8 cellular contexts compared by ENCODE assay signal in the genomic region with DNA sequence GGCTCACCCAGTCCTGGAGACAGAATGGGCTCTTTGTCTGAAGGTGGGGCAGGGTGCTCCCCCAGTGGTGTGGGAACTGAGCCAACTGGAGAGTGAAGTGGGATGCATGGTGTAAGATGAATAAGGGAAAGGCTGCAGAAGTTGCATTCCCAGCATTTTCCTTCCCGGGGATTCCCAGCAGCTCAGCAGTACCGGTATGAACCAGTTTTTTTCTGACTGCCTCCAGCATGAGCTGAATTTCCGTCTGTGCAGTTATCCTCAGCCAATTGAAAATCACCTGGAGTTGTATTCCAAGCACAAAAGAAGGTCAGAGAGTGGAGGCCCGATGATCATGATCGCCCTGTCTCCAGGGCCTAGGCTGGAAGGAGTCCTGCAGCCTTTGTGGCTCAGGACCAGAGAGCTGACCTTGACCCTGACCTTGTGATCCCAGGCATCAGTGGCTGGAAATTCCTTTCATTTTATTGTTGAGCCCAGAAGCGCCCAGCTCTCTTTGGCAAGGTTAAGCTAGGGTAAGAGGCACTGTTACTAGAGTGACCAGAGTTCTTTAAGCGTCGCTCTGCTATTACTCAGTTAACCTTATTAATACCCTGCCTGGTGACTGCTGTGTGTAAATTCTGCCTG. TPM values are rescaled to one million over a fixed set of nuclear protein-coding genes. Genes with fewer than 3 reads are reported as not detected.
DNase-seq lines count a peak whose midpoint lies in the region; ATAC-seq and TF ChIP-seq lines count a peak whose summit lies in the region.

No MANE protein-coding gene starts in this region.

- peak; percentile 41 for DNase-seq in activated CD8-positive, alpha-beta memory T cell treated with anti-CD3 and anti-CD28 coated beads, Interleukin-2, amount 10 ng/mL, durations not matched to agents 7 days and 5 days
- DNase-seq in activated CD8-positive, alpha-beta memory T cell treated with anti-CD3 and anti-CD28 coated beads, Interleukin-2, amount 50 U/mL, for 4 hours = no peak
- no peak for DNase-seq in RWPE2 (ENCODE audit: low spot score)
- DNase-seq in endothelial cell (ENCODE audit: low spot score) = peak; percentile 11
- peak in 1 of 2 donors; percentile 60 for DNase-seq in aorta
- DNase-seq in NOMO-1 (lab: John Stamatoyannopoulos, UW; ENCODE audit: unreplicated experiment in 2 of 2) = no peak
- DNase-seq in central memory CD4-positive, alpha-beta T cell = no peak

- WGBS in aorta, 2 donors = 14 to 16% methylated on average over 8 of the region's 8 CpGs

- no peak overlapping the region for H3K4me3 ChIP-seq in RWPE2 (ENCODE audit: severe bottlenecking)
- peak overlapping the region in 1 of 2 donors; percentile 6 for H3K4me3 ChIP-seq in mucosa of rectum (ENCODE audit: low read length in 2 of 2)
- H3K4me3 ChIP-seq in aorta (ENCODE audit: low read length in 2 of 2) = no peak overlapping the region

- H3K27me3 ChIP-seq in RWPE2 (ENCODE audit: insufficient read depth, poor library complexity, severe bottlenecking) (no peaks in the 10 kb centered on the region), mucosa of rectum (ENCODE audit: control insufficient read depth in 2 of 2, insufficient read depth in 2 of 2, low read length in 2 of 2) (no peaks in the 10 kb centered on the region), aorta (ENCODE audit: control insufficient read depth in 1 of 2, insufficient read depth in 2 of 2, low read length in 1 of 2) (no peaks in the 10 kb centered on the region)

- CTCF ChIA-PET in activated CD8-positive, alpha-beta memory T cell treated with anti-CD3 and anti-CD28 coated beads, Interleukin-2, amount 10 ng/mL, durations not matched to agents 7 days and 5 days (lab: Charles Lee) = interaction anchor here (0.9 to 7.7 kb wide), 7 partner anchors 8 to 245 kb away, joined by 3 to 68 read pairs (median 7); a partner anchor contains a TSS

- intact Hi-C loops in aorta (cut with DNase I) = loop anchor here in 1 of 2 donors (10.0 kb wide), 1 partner anchor 105 kb away; a partner anchor contains a TSS

- H3K36me3 Mint-ChIP-seq in activated CD8-positive, alpha-beta memory T cell treated with anti-CD3 and anti-CD28 coated beads, Interleukin-2, amount 10 ng/mL, durations not matched to agents 7 days and 5 days = peaks cover 38% of the 10 kb centered on the region
- H3K36me3 Mint-ChIP-seq in endothelial cell (ENCODE audit: low read depth, unreplicated experiment) = peaks cover 2% of the 10 kb centered on the region

- peaks cover 12% of the 10 kb centered on the region; the same call in 1 of the 2 replicates for H3K36me3 ChIP-seq in RWPE2 (ENCODE audit: low read depth)
- H3K36me3 ChIP-seq in mucosa of rectum (ENCODE audit: control insufficient read depth in 2 of 2, insufficient read depth in 2 of 2, low read length in 2 of 2) = no peaks in the 10 kb centered on the region
- H3K36me3 ChIP-seq in aorta (ENCODE audit: control insufficient read depth in 1 of 2, insufficient read depth in 2 of 2, low read length in 1 of 2) = no peaks in the 10 kb centered on the region

- no peaks in the 10 kb centered on the region for H3K9me3 Mint-ChIP-seq in activated CD8-positive, alpha-beta memory T cell treated with anti-CD3 and anti-CD28 coated beads, Interleukin-2, amount 10 ng/mL, durations not matched to agents 7 days and 5 days (ENCODE audit: low read depth)
- no peaks in the 10 kb centered on the region for H3K9me3 Mint-ChIP-seq in endothelial cell (ENCODE audit: unreplicated experiment)

- peak overlapping the region; percentile 26 to 52 for H3K9ac ChIP-seq in mucosa of rectum (ENCODE audit: low read depth in 1 of 2, low read length in 2 of 2)

- no peak for TF ChIP-seq CTCF in RWPE2 (IDR thresholded peaks at IDR 0.05; ENCODE audit: poor library complexity, severe bottlenecking)
- no peak for TF ChIP-seq CTCF in endothelial cell (IDR thresholded peaks at IDR 0.05; ENCODE audit: unreplicated experiment)

- H3K27me3 Mint-ChIP-seq in activated CD8-positive, alpha-beta memory T cell treated with anti-CD3 and anti-CD28 coated beads, Interleukin-2, amount 10 ng/mL, durations not matched to agents 7 days and 5 days = no peaks in the 10 kb centered on the region
- peaks cover 3% of the 10 kb centered on the region for H3K27me3 Mint-ChIP-seq in endothelial cell (ENCODE audit: unreplicated experiment)

- H3K4me1 ChIP-seq in RWPE2 (ENCODE audit: insufficient read depth, poor library complexity, severe bottlenecking) (peaks cover 33% of the 10 kb centered on the region), mucosa of rectum (ENCODE audit: control insufficient read depth in 2 of 2, insufficient read depth in 2 of 2, low read length in 2 of 2) (peaks cover 47 to 54% of the 10 kb centered on the region in 2 donors), aorta (ENCODE audit: control insufficient read depth in 1 of 2, insufficient read depth in 2 of 2, low read length in 2 of 2) (peaks cover 2 to 5% of the 10 kb centered on the region in 2 donors)

- H3K27ac Mint-ChIP-seq in activated CD8-positive, alpha-beta memory T cell treated with anti-CD3 and anti-CD28 coated beads, Interleukin-2, amount 10 ng/mL, durations not matched to agents 7 days and 5 days = peak overlapping the region; percentile 99
- H3K27ac Mint-ChIP-seq in endothelial cell (ENCODE audit: unreplicated experiment) = peak overlapping the region; percentile 88

- ATAC-seq in activated CD8-positive, alpha-beta memory T cell treated with anti-CD3 and anti-CD28 coated beads, Interleukin-2, amount 10 ng/mL, durations not matched to agents 7 days and 5 days = no peak
- ATAC-seq in RWPE2 (ENCODE audit: low read depth) = peak; percentile 72
- ATAC-seq in aorta (ENCODE audit: low FRiP score) = peak; percentile 49

- H3K9me3 ChIP-seq in RWPE2 (ENCODE audit: severe bottlenecking) = no peaks in the 10 kb centered on the region
- H3K9me3 ChIP-seq in mucosa of rectum (ENCODE audit: control insufficient read depth in 2 of 2, low read length in 2 of 2) = no peaks in the 10 kb centered on the region
- H3K9me3 ChIP-seq in aorta (ENCODE audit: control insufficient read depth, low read length) = no peaks in the 10 kb centered on the region

- peak overlapping the region; percentile 72 for H3K4me3 Mint-ChIP-seq in activated CD8-positive, alpha-beta memory T cell treated with anti-CD3 and anti-CD28 coated beads, Interleukin-2, amount 10 ng/mL, durations not matched to agents 7 days and 5 days
- H3K4me3 Mint-ChIP-seq in endothelial cell (ENCODE audit: unreplicated experiment) = no peak overlapping the region

- H3K27ac ChIP-seq in RWPE2 (ENCODE audit: poor library complexity, severe bottlenecking) = peak overlapping the region; percentile 98
- H3K27ac ChIP-seq in mucosa of rectum (ENCODE audit: low read depth in 2 of 2, low read length in 2 of 2) = peak overlapping the region; percentile 90 to 91
- H3K27ac ChIP-seq in aorta (ENCODE audit: low read depth in 1 of 2, low read length in 2 of 2) = peak overlapping the region; percentile 73 to 80

- peaks cover 74% of the 10 kb centered on the region for H3K4me1 Mint-ChIP-seq in activated CD8-positive, alpha-beta memory T cell treated with anti-CD3 and anti-CD28 coated beads, Interleukin-2, amount 10 ng/mL, durations not matched to agents 7 days and 5 days
- peaks cover 22% of the 10 kb centered on the region for H3K4me1 Mint-ChIP-seq in endothelial cell (ENCODE audit: unreplicated experiment)

RNA-seq across cellular contexts. Expression of a gene that starts 33.4 kb away (rescaled TPM):
- 100 to 1,000 TPM; 134 to 136 TPM for total RNA-seq in activated CD8-positive, alpha-beta memory T cell treated with anti-CD3 and anti-CD28 coated beads, Interleukin-2, amount 10 ng/mL, durations not matched to agents 7 days and 5 days
- total RNA-seq in endothelial cell (ENCODE audit: unreplicated experiment) (67.1 TPM), aorta (10 to 100 TPM; 84.7 to 95.3 TPM)
- polyA plus RNA-seq in aorta = 10 to 100 TPM; 27.0 to 28.4 TPM

RNA-seq across cellular contexts. Expression of a gene that starts 57.8 kb away (rescaled TPM):
- total RNA-seq in activated CD8-positive, alpha-beta memory T cell treated with anti-CD3 and anti-CD28 coated beads, Interleukin-2, amount 10 ng/mL, durations not matched to agents 7 days and 5 days = 10 to 100 TPM; 74.8 to 77.4 TPM
- total RNA-seq in endothelial cell (ENCODE audit: unreplicated experiment) = 79.4 TPM
- total RNA-seq in aorta = 10 to 100 TPM; 62.2 to 66.8 TPM
- polyA plus RNA-seq in aorta = 10 to 100 TPM; 47.2 to 77.0 TPM

Comparison
In these comparisons a context has a peak if more than half of its experiments do, and no peak if none do; other contexts are left out.
1. DNase-seq: peak in activated CD8-positive, alpha-beta memory T cell treated with anti-CD3 and anti-CD28 coated beads, Interleukin-2, amount 10 ng/mL, durations not matched to agents 7 days and 5 days (single experiment) and endothelial cell (single experiment); none in activated CD8-positive, alpha-beta memory T cell treated with anti-CD3 and anti-CD28 coated beads, Interleukin-2, amount 50 U/mL, for 4 hours (single experiment), RWPE2 (single experiment), NOMO-1 (0 of 2) and central memory CD4-positive, alpha-beta T cell (single experiment).
2. Peak in every context shown above with its lines, with median percentiles within 50 percentile points of each other: H3K27ac ChIP-seq.